ENCODE assay signal across 1 cellular context in the genomic region with DNA sequence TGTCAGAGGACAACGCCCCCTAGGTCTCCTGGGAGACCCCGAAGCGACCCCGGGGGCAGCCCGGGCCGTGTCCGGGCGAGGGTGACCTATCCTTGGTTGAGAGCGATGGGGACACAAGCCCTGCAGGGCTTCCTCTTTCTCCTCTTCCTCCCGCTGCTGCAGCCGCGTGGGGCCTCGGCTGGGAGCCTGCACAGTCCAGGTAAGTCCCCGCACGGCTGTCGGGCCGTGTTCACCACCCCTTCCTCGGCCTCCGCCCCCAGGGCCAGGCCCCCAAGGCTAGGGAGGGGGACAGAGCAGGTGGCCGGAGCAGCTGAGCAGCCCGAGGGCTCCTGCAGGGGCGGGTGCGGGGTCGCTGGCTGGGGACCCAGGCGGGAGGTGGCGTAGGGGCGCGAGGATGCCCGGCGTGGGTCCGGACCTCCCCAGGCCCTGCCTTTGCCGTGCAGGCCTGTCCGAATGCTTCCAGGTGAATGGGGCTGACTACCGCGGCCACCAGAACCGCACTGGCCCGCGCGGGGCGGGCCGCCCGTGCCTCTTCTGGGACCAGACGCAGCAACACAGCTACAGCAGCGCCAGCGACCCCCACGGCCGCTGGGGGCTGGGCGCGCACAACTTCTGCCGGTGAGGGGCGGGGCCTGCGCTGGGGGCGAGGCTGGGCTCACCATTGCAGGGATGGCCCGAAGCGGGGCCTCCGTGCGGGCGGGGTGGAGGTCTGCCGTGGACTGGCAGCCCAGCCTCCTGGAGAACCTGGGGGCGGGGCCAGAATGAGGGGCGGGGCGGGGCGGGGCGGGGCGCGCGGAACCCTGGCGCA.
TF ChIP-seq lines count a peak whose summit lies in the region.

No MANE protein-coding gene starts in this region.

TF ChIP-seq in K562, 482 proteins besides CTCF, POLR2A, EP300 and RAD21 (continued from another document and continues in another):
- TF ChIP-seq, protein P1, sequence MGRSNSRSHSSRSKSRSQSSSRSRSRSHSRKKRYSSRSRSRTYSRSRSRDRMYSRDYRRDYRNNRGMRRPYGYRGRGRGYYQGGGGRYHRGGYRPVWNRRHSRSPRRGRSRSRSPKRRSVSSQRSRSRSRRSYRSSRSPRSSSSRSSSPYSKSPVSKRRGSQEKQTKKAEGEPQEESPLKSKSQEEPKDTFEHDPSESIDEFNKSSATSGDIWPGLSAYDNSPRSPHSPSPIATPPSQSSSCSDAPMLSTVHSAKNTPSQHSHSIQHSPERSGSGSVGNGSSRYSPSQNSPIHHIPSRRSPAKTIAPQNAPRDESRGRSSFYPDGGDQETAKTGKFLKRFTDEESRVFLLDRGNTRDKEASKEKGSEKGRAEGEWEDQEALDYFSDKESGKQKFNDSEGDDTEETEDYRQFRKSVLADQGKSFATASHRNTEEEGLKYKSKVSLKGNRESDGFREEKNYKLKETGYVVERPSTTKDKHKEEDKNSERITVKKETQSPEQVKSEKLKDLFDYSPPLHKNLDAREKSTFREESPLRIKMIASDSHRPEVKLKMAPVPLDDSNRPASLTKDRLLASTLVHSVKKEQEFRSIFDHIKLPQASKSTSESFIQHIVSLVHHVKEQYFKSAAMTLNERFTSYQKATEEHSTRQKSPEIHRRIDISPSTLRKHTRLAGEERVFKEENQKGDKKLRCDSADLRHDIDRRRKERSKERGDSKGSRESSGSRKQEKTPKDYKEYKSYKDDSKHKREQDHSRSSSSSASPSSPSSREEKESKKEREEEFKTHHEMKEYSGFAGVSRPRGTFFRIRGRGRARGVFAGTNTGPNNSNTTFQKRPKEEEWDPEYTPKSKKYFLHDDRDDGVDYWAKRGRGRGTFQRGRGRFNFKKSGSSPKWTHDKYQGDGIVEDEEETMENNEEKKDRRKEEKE (IDR thresholded peaks at IDR 0.05; ENCODE audit: borderline replicate concordance in 1 of 2, control insufficient read depth in 1 of 2, low read depth in 2 of 2, low read length in 1 of 2) = no peak
- no peak for TF ChIP-seq ZNF3 (CRISPR knock-in tag; IDR thresholded peaks at IDR 0.05)
- TF ChIP-seq JUND (IDR thresholded peaks at IDR 0.05; ENCODE audit: borderline replicate concordance, low read depth, low read length) = no peak
- TF ChIP-seq JUND (tag; IDR thresholded peaks at IDR 0.05; ENCODE audit: borderline replicate concordance, low read depth, low read length) = no peak
- TF ChIP-seq, protein P2, sequence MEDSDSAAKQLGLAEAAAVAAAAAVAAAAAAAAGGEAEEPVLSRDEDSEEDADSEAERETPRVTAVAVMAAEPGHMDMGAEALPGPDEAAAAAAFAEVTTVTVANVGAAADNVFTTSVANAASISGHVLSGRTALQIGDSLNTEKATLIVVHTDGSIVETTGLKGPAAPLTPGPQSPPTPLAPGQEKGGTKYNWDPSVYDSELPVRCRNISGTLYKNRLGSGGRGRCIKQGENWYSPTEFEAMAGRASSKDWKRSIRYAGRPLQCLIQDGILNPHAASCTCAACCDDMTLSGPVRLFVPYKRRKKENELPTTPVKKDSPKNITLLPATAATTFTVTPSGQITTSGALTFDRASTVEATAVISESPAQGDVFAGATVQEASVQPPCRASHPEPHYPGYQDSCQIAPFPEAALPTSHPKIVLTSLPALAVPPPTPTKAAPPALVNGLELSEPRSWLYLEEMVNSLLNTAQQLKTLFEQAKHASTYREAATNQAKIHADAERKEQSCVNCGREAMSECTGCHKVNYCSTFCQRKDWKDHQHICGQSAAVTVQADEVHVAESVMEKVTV (CRISPR knock-in tag; IDR thresholded peaks at IDR 0.05) = no peak
- no peak for TF ChIP-seq CBX5 (IDR thresholded peaks at IDR 0.05; ENCODE audit: borderline replicate concordance, low read depth)
- TF ChIP-seq ZFX (CRISPR knock-in tag; IDR thresholded peaks at IDR 0.05) = peak; percentile 45; the same call in 1 of the 2 replicates
- peak; percentile 23 for TF ChIP-seq TAF1 (IDR thresholded peaks at IDR 0.05; ENCODE audit: control insufficient read depth, extremely low read depth, insufficient read depth, low read length, severe bottlenecking)
- TF ChIP-seq ZNF384 (IDR thresholded peaks at IDR 0.05; ENCODE audit: low read depth, low read length) = no peak
- TF ChIP-seq NRF1 (conservative IDR thresholded peaks at IDR 0.05 in 1 of 2, IDR thresholded peaks at IDR 0.05 in 1 of 2) = peak; percentile 65 to 72
- TF ChIP-seq CBX1 (IDR thresholded peaks at IDR 0.05; ENCODE audit: low read depth) = no peak; the same call in 1 of the 2 replicates
- no peak for TF ChIP-seq HNRNPLL (IDR thresholded peaks at IDR 0.05; ENCODE audit: low read depth, low read length, poor library complexity, severe bottlenecking)
- TF ChIP-seq MTA2 (IDR thresholded peaks at IDR 0.05; ENCODE audit: low read depth) = no peak
- peak in 1 of 3 experiments; percentile 9 for TF ChIP-seq YY1 (IDR thresholded peaks at IDR 0.05; ENCODE audit: borderline replicate concordance in 1 of 3, control insufficient read depth in 1 of 3, extremely low read depth in 1 of 3, insufficient read depth in 3 of 3, insufficient read length in 1 of 3, insufficient replicate concordance in 2 of 3, low read depth in 1 of 3, low read length in 2 of 3)
- TF ChIP-seq, protein P3, sequence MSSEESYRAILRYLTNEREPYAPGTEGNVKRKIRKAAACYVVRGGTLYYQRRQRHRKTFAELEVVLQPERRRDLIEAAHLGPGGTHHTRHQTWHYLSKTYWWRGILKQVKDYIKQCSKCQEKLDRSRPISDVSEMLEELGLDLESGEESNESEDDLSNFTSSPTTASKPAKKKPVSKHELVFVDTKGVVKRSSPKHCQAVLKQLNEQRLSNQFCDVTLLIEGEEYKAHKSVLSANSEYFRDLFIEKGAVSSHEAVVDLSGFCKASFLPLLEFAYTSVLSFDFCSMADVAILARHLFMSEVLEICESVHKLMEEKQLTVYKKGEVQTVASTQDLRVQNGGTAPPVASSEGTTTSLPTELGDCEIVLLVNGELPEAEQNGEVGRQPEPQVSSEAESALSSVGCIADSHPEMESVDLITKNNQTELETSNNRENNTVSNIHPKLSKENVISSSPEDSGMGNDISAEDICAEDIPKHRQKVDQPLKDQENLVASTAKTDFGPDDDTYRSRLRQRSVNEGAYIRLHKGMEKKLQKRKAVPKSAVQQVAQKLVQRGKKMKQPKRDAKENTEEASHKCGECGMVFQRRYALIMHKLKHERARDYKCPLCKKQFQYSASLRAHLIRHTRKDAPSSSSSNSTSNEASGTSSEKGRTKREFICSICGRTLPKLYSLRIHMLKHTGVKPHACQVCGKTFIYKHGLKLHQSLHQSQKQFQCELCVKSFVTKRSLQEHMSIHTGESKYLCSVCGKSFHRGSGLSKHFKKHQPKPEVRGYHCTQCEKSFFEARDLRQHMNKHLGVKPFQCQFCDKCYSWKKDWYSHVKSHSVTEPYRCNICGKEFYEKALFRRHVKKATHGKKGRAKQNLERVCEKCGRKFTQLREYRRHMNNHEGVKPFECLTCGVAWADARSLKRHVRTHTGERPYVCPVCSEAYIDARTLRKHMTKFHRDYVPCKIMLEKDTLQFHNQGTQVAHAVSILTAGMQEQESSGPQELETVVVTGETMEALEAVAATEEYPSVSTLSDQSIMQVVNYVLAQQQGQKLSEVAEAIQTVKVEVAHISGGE (CRISPR knock-in tag; IDR thresholded peaks at IDR 0.05) = 0 out of 6 replicates have a peak, but pooled peaks of 1 of the 3 experiments have one; percentile 21
- no peak for TF ChIP-seq U2AF1 (optimal IDR thresholded peaks at IDR 0.05; ENCODE audit: low read depth, low read length)
- no peak for TF ChIP-seq POLR3A (IDR thresholded peaks at IDR 0.05; ENCODE audit: borderline replicate concordance, extremely low read depth, insufficient read depth, insufficient read length)
- TF ChIP-seq, protein P4, sequence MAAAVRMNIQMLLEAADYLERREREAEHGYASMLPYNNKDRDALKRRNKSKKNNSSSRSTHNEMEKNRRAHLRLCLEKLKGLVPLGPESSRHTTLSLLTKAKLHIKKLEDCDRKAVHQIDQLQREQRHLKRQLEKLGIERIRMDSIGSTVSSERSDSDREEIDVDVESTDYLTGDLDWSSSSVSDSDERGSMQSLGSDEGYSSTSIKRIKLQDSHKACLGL (CRISPR knock-in tag; IDR thresholded peaks at IDR 0.05; ENCODE audit: borderline replicate concordance, poor library complexity, severe bottlenecking) = no peak
- no peak for TF ChIP-seq RBM15 (IDR thresholded peaks at IDR 0.05; ENCODE audit: insufficient read depth, low read length)
- no peak for TF ChIP-seq NR4A1 (CRISPR knock-in tag; IDR thresholded peaks at IDR 0.05)
- no peak for TF ChIP-seq NR4A1 (tag; IDR thresholded peaks at IDR 0.05)
- TF ChIP-seq, protein P5, sequence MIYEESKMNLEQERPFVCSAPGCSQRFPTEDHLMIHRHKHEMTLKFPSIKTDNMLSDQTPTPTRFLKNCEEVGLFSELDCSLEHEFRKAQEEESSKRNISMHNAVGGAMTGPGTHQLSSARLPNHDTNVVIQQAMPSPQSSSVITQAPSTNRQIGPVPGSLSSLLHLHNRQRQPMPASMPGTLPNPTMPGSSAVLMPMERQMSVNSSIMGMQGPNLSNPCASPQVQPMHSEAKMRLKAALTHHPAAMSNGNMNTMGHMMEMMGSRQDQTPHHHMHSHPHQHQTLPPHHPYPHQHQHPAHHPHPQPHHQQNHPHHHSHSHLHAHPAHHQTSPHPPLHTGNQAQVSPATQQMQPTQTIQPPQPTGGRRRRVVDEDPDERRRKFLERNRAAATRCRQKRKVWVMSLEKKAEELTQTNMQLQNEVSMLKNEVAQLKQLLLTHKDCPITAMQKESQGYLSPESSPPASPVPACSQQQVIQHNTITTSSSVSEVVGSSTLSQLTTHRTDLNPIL (CRISPR knock-in tag; IDR thresholded peaks at IDR 0.05) = no peak
- TF ChIP-seq SAP30 (IDR thresholded peaks at IDR 0.05; ENCODE audit: borderline replicate concordance, insufficient read depth, low read depth, low read length, poor library complexity, severe bottlenecking) = no peak
- peak in 1 of 2 experiments; percentile 69; a peak in 2 of 4 replicates for TF ChIP-seq MAZ (CRISPR knock-in tag; conservative IDR thresholded peaks at IDR 0.05 in 1 of 2, IDR thresholded peaks at IDR 0.05 in 1 of 2)
- no peak for TF ChIP-seq ETS2 (tag; IDR thresholded peaks at IDR 0.05; ENCODE audit: borderline replicate concordance, poor library complexity, severe bottlenecking)
- TF ChIP-seq, protein P6, sequence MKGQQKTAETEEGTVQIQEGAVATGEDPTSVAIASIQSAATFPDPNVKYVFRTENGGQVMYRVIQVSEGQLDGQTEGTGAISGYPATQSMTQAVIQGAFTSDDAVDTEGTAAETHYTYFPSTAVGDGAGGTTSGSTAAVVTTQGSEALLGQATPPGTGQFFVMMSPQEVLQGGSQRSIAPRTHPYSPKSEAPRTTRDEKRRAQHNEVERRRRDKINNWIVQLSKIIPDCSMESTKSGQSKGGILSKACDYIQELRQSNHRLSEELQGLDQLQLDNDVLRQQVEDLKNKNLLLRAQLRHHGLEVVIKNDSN (CRISPR knock-in tag; IDR thresholded peaks at IDR 0.05) = no peak
- TF ChIP-seq NR2C2 (CRISPR knock-in tag; IDR thresholded peaks at IDR 0.05) = no peak
- no peak for TF ChIP-seq NR2C2 (tag; IDR thresholded peaks at IDR 0.05)
- TF ChIP-seq ZBTB1 (CRISPR knock-in tag; IDR thresholded peaks at IDR 0.05; ENCODE audit: borderline replicate concordance, low read depth) = no peak
- TF ChIP-seq, protein P7, sequence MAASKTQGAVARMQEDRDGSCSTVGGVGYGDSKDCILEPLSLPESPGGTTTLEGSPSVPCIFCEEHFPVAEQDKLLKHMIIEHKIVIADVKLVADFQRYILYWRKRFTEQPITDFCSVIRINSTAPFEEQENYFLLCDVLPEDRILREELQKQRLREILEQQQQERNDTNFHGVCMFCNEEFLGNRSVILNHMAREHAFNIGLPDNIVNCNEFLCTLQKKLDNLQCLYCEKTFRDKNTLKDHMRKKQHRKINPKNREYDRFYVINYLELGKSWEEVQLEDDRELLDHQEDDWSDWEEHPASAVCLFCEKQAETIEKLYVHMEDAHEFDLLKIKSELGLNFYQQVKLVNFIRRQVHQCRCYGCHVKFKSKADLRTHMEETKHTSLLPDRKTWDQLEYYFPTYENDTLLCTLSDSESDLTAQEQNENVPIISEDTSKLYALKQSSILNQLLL (CRISPR knock-in tag; IDR thresholded peaks at IDR 0.05; ENCODE audit: borderline replicate concordance) = no peak
- TF ChIP-seq FOXK2 (conservative IDR thresholded peaks at IDR 0.05 in 1 of 2, IDR thresholded peaks at IDR 0.05 in 1 of 2; ENCODE audit: low read depth in 2 of 2) = no peak
- TF ChIP-seq, protein P8, sequence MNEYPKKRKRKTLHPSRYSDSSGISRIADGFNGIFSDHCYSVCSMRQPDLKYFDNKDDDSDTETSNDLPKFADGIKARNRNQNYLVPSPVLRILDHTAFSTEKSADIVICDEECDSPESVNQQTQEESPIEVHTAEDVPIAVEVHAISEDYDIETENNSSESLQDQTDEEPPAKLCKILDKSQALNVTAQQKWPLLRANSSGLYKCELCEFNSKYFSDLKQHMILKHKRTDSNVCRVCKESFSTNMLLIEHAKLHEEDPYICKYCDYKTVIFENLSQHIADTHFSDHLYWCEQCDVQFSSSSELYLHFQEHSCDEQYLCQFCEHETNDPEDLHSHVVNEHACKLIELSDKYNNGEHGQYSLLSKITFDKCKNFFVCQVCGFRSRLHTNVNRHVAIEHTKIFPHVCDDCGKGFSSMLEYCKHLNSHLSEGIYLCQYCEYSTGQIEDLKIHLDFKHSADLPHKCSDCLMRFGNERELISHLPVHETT (CRISPR knock-in tag; conservative IDR thresholded peaks at IDR 0.05 in 1 of 2, IDR thresholded peaks at IDR 0.05 in 1 of 2) = no peak
- no peak for TF ChIP-seq ZC3H11A (IDR thresholded peaks at IDR 0.05; ENCODE audit: low read depth, low read length)
- TF ChIP-seq, protein P9, sequence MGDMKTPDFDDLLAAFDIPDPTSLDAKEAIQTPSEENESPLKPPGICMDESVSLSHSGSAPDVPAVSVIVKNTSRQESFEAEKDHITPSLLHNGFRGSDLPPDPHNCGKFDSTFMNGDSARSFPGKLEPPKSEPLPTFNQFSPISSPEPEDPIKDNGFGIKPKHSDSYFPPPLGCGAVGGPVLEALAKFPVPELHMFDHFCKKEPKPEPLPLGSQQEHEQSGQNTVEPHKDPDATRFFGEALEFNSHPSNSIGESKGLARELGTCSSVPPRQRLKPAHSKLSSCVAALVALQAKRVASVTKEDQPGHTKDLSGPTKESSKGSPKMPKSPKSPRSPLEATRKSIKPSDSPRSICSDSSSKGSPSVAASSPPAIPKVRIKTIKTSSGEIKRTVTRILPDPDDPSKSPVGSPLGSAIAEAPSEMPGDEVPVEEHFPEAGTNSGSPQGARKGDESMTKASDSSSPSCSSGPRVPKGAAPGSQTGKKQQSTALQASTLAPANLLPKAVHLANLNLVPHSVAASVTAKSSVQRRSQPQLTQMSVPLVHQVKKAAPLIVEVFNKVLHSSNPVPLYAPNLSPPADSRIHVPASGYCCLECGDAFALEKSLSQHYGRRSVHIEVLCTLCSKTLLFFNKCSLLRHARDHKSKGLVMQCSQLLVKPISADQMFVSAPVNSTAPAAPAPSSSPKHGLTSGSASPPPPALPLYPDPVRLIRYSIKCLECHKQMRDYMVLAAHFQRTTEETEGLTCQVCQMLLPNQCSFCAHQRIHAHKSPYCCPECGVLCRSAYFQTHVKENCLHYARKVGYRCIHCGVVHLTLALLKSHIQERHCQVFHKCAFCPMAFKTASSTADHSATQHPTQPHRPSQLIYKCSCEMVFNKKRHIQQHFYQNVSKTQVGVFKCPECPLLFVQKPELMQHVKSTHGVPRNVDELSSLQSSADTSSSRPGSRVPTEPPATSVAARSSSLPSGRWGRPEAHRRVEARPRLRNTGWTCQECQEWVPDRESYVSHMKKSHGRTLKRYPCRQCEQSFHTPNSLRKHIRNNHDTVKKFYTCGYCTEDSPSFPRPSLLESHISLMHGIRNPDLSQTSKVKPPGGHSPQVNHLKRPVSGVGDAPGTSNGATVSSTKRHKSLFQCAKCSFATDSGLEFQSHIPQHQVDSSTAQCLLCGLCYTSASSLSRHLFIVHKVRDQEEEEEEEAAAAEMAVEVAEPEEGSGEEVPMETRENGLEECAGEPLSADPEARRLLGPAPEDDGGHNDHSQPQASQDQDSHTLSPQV (IDR thresholded peaks at IDR 0.05) = no peak
- no peak for TF ChIP-seq ESRRB (CRISPR knock-in tag; IDR thresholded peaks at IDR 0.05; ENCODE audit: borderline replicate concordance)
- TF ChIP-seq PCBP2 (IDR thresholded peaks at IDR 0.05; ENCODE audit: low read depth, low read length, poor library complexity, severe bottlenecking) = no peak
- TF ChIP-seq SAFB (IDR thresholded peaks at IDR 0.05; ENCODE audit: borderline replicate concordance, low read depth, low read length) = 0 out of 2 replicates have a peak, but pooled peaks have one; percentile 24
